In the genomic region with DNA sequence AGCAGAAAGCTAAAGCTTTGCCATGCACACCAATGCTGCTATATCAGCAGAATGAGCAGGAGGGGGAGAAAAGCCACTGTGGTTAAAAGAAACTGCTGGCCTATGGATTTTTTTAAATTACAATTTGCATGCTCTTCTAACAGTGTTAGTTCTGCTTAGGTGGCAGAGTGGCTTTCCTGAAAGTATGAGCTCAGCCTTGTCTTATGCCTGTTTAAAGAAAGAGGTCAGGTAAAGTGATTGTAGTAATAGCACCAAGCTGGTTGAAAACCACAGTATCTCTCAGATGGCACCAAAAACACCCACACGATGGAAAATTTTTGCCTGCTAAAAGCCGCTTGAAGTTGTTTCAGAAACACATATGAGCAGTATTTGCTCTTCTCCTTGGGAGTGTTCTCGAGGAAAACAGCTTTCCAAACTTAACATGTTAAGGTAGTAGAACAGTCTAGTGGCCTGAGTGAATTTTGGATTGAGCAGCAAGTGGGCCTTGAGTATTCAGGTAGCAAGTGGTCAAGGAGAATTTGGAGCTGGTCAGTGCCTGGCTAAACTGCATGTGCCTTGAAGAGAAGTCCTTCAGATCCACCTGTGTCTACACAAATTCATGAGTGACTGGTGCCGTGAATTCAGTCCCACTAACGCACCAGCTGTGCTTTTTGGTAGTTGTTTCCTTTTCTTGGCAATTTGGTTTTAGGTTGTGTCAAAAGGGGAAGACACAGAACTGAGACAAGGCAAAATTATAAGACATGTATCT, we compare ENCODE assay signal across 8 cellular contexts. TPM values are rescaled to one million over a fixed set of nuclear protein-coding genes. Genes with fewer than 3 reads are reported as not detected.
DNase-seq lines count a peak whose midpoint lies in the region; ATAC-seq, FAIRE-seq and TF ChIP-seq lines count a peak whose summit lies in the region.

No MANE protein-coding gene starts in this region.

- no peak overlapping the region for H3K4me3 ChIP-seq in KMS-11 (IDR thresholded peaks at IDR 0.05; ENCODE audit: insufficient read depth, low read depth, low read length)
- no peak overlapping the region for H3K4me3 ChIP-seq in K562
- no peak overlapping the region for H3K4me3 ChIP-seq in PC-3 (ENCODE audit: low read length)

- in situ Hi-C loops in K562 (cut with MboI) = no loop called here

- no peaks in the 10 kb centered on the region for H3K27me3 ChIP-seq in KMS-11 (ENCODE audit: insufficient read depth, low read depth)
- H3K27me3 ChIP-seq in K562 (ENCODE audit: control insufficient read depth in 2 of 2, insufficient read depth in 2 of 2, low read length in 2 of 2) = no peaks in the 10 kb centered on the region
- no peaks in the 10 kb centered on the region for H3K27me3 ChIP-seq in PC-3 (ENCODE audit: low read length)

- TF ChIP-seq CTCF in GM12873 (IDR thresholded peaks at IDR 0.05; ENCODE audit: insufficient read depth, low read depth, low read length, missing control alignments) = peak; percentile 8
- no peak for TF ChIP-seq CTCF in KMS-11 (conservative IDR thresholded peaks at IDR 0.05; ENCODE audit: low read depth, low read length)
- no peak for TF ChIP-seq CTCF in K562 (IDR thresholded peaks at IDR 0.05 in 2 of 3, conservative IDR thresholded peaks at IDR 0.05 in 1 of 3; ENCODE audit: insufficient read depth in 2 of 3, low read depth in 1 of 3, low read length in 3 of 3)
- TF ChIP-seq CTCF in PC-3 (conservative IDR thresholded peaks at IDR 0.05; ENCODE audit: low read depth, low read length) = no peak

- TF ChIP-seq RAD21 in K562 (CRISPR knock-in tag; conservative IDR thresholded peaks at IDR 0.05 in 1 of 2, IDR thresholded peaks at IDR 0.05 in 1 of 2) = no peak

- POLR2A ChIA-PET in K562 (lab: Yijun Ruan, JAX) (interaction anchor here (0.8 to 1.8 kb wide), 7 partner anchors 11 to 66 kb away, joined by 3 to 5 read pairs (median 4); a partner anchor contains a TSS), PC-3 (lab: Charles Lee; ENCODE audit: unreplicated experiment) (no interaction called here)

- peaks cover 84% of the 10 kb centered on the region for H3K4me1 ChIP-seq in KMS-11 (ENCODE audit: low read depth, poor library complexity, severe bottlenecking)
- no peaks in the 10 kb centered on the region; a peak in 2 of 5 replicates for H3K4me1 ChIP-seq in K562 (replicated peaks in 1 of 2; ENCODE audit: control insufficient read depth in 2 of 2, insufficient read depth in 2 of 2, low read length in 2 of 2)
- peaks cover 4% of the 10 kb centered on the region; the same call in 1 of the 2 replicates for H3K4me1 ChIP-seq in PC-3 (ENCODE audit: insufficient read depth, low read length)

- ATAC-seq in GM21528 (IDR thresholded peaks at IDR 0.05; ENCODE audit: low FRiP score, unreplicated experiment) = peak; percentile 90
- peak; percentile 26; the same call in 2 of the 3 replicates for ATAC-seq in K562
- no peak for ATAC-seq in PC-3

- BruUV-seq in K562 (replicated peaks; lab: Mats Ljungman, UMichigan) = no TSS peak
- BruUV-seq in PC-3 (replicated peaks; lab: Mats Ljungman, UMichigan) = no TSS peak

- intact Hi-C loops in K562 (cut with micrococcal nuclease) = loop anchor here (2.0 kb wide), 1 partner anchor 20 kb away; a partner anchor contains a TSS
- intact Hi-C loops in PC-3 (cut with micrococcal nuclease) = no loop called here

- no peaks in the 10 kb centered on the region for H3F3A ChIP-seq in PC-3 (ENCODE audit: low read length, unreplicated experiment)

- H3K9me3 ChIP-seq in K562 (replicated peaks; ENCODE audit: control insufficient read depth, insufficient read depth, low read depth, low read length) = no peaks in the 10 kb centered on the region
- no peaks in the 10 kb centered on the region for H3K9me3 ChIP-seq in PC-3 (ENCODE audit: low read length)

- H2AFZ ChIP-seq in KMS-11 (ENCODE audit: low read depth) = no peak overlapping the region
- H2AFZ ChIP-seq in K562 (ENCODE audit: low read depth, low read length) = peak overlapping the region; percentile 78
- H2AFZ ChIP-seq in PC-3 (ENCODE audit: low read length) = no peak overlapping the region

- FAIRE-seq in K562 (lab: Jason Lieb, UNC) = no peak

- TF ChIP-seq EP300 in K562 (IDR thresholded peaks at IDR 0.05; ENCODE audit: low read length) = no peak

- H3K27ac ChIP-seq in KMS-11 (peak overlapping the region; percentile 98), K562 (ENCODE audit: extremely low read depth, low read depth, low read length) (no peak overlapping the region), PC-3 (ENCODE audit: low read length) (no peak overlapping the region)

- no peaks in the 10 kb centered on the region for H4K20me1 ChIP-seq in KMS-11 (ENCODE audit: insufficient read depth)
- H4K20me1 ChIP-seq in K562 (replicated peaks; ENCODE audit: control insufficient read depth, insufficient read depth, low read length) = no peaks in the 10 kb centered on the region
- H4K20me1 ChIP-seq in PC-3 (ENCODE audit: low read length) = no peaks in the 10 kb centered on the region

- no peaks in the 10 kb centered on the region for H3K9me1 ChIP-seq in K562 (ENCODE audit: control insufficient read depth, insufficient read depth, low read length)

- H3K9ac ChIP-seq in KMS-11 = peak overlapping the region; percentile 79
- H3K9ac ChIP-seq in K562 (ENCODE audit: insufficient read depth in 1 of 2, low read depth in 2 of 2, low read length in 2 of 2) = no peak overlapping the region
- no peak overlapping the region for H3K9ac ChIP-seq in PC-3 (ENCODE audit: low read length)

- no peaks in the 10 kb centered on the region for H3K9me2 ChIP-seq in PC-3 (replicated peaks; ENCODE audit: low read length)

- no peak for DNase-seq in K562 (ENCODE audit: extremely low read depth in 1 of 4, low spot score in 3 of 4)
- no peak for DNase-seq in NCI-H146 (lab: John Stamatoyannopoulos, UW)
- DNase-seq in dermis blood vessel endothelial cell = no peak
- DNase-seq in putamen (ENCODE audit: low spot score) = no peak
- no peak for DNase-seq in PC-3

- H3K36me3 ChIP-seq in KMS-11 (ENCODE audit: insufficient read depth) (no peaks in the 10 kb centered on the region), K562 (ENCODE audit: control insufficient read depth, insufficient read depth, low read length) (no peaks in the 10 kb centered on the region), PC-3 (ENCODE audit: low read depth, low read length) (no peaks in the 10 kb centered on the region)

- CTCF ChIA-PET in K562 (lab: Yijun Ruan, JAX; ENCODE audit: low intra/inter-chr PET ratio) = no interaction called here
- CTCF ChIA-PET in PC-3 (lab: Charles Lee) = no interaction called here

- H3K79me2 ChIP-seq in KMS-11 (ENCODE audit: insufficient read depth, low read depth) (no peaks in the 10 kb centered on the region; the same call in 1 of the 2 replicates), K562 (ENCODE audit: control insufficient read depth, insufficient read depth, low read length) (no peaks in the 10 kb centered on the region), PC-3 (ENCODE audit: low read length) (no peaks in the 10 kb centered on the region)

- TF ChIP-seq POLR2A in K562 (conservative IDR thresholded peaks at IDR 0.05) = no peak

- H3K4me2 ChIP-seq in KMS-11 (peak overlapping the region; percentile 95), K562 (ENCODE audit: insufficient read depth, low read length) (no peak overlapping the region), PC-3 (ENCODE audit: low read length) (no peak overlapping the region)

- WGBS in K562 (ENCODE audit: insufficient coverage, low coverage, missing lambda C conversion rate) = 52% methylated on average over 5 of the region's 5 CpGs

TF ChIP-seq in K562, 482 proteins besides CTCF, POLR2A, EP300 and RAD21 (continues in another document):
- TF ChIP-seq ETV1 (tag; conservative IDR thresholded peaks at IDR 0.05; ENCODE audit: low read depth) (no peak), MAFK (IDR thresholded peaks at IDR 0.05; ENCODE audit: low read length) (0 out of 2 replicates have a peak, but pooled peaks have one; percentile 10)

RNA-seq across cellular contexts. Expression of a gene that starts 19.6 kb away (rescaled TPM):
- 122 and 367 TPM in 2 replicates for total RNA-seq in K562 (2011; cell fraction: chromatin; rRNA removed; ENCODE audit: low replicate concordance)
- total RNA-seq in K562 (2011; cell fraction: nucleolus; rRNA removed) = 101 and 132 TPM in 2 replicates
- total RNA-seq in K562 (2011; cell fraction: nucleoplasm; rRNA removed) = 250 and 347 TPM in 2 replicates
- total RNA-seq in K562 (2014; rRNA removed) (213 and 332 TPM in 2 replicates), K562 (2014; rRNA removed; fragmentation: Illumina TruSeq; extraction: Trizol) (378 and 409 TPM in 2 replicates), K562 (2015; rRNA removed; fragmentation: Illumina TruSeq; extraction: Trizol) (341 and 397 TPM in 2 replicates), K562 (2021) (302 and 312 TPM in 2 replicates), dermis blood vessel endothelial cell (93.9 and 170 TPM in 2 replicates), PC-3 (2014; rRNA removed) (188 and 272 TPM in 2 replicates)
- polyA plus RNA-seq in K562 (2011; rRNA removed) (451 and 487 TPM in 2 replicates), K562 (2014; fragmentation: Illumina TruSeq; extraction: Trizol) (354 and 361 TPM in 2 replicates), K562 (2014; fragmentation: Nextera tagmentation; extraction: Ambion mirVana) (100 to 1,000 TPM; 384 to 550 TPM), K562 (2014; rRNA removed) (389 and 437 TPM in 2 replicates)
- 117 and 214 TPM in 2 replicates for polyA plus RNA-seq in K562 (2011; cell fraction: cytosol; rRNA removed)
- 97.9 and 211 TPM in 2 replicates for polyA plus RNA-seq in K562 (2011; cell fraction: nucleus; rRNA removed)
- polyA plus RNA-seq in K562 (2012) = 263 and 279 TPM in 2 replicates
- 148 and 223 TPM in 2 replicates for polyA minus RNA-seq in K562 (2011; rRNA and poly(A)+ RNA removed)
- 44.6 and 66.0 TPM in 2 replicates for polyA minus RNA-seq in K562 (2011; cell fraction: cytosol; rRNA and poly(A)+ RNA removed)
- polyA minus RNA-seq in K562 (2011; cell fraction: nucleus; rRNA and poly(A)+ RNA removed) = 155 and 334 TPM in 2 replicates

RNA-seq across cellular contexts. Expression of a gene that starts 53.6 kb away (rescaled TPM):
- total RNA-seq in K562 (2011; cell fraction: chromatin; rRNA removed; ENCODE audit: low replicate concordance) = 17.5 and 89.7 TPM in 2 replicates
- total RNA-seq in K562 (2011; cell fraction: nucleolus; rRNA removed) = 16.0 and 17.8 TPM in 2 replicates
- 20.1 and 30.6 TPM in 2 replicates for total RNA-seq in K562 (2011; cell fraction: nucleoplasm; rRNA removed)
- total RNA-seq in K562 (2014; rRNA removed) = 15.9 and 24.7 TPM in 2 replicates
- total RNA-seq in K562 (2014; rRNA removed; fragmentation: Illumina TruSeq; extraction: Trizol) = 23.6 and 29.9 TPM in 2 replicates
- total RNA-seq in K562 (2015; rRNA removed; fragmentation: Illumina TruSeq; extraction: Trizol) = 24.7 and 28.2 TPM in 2 replicates
- 24.2 and 25.4 TPM in 2 replicates for total RNA-seq in K562 (2021)
- polyA plus RNA-seq in K562 (2011; rRNA removed) = 10.7 and 11.8 TPM in 2 replicates
- 1.3 and 3.0 TPM in 2 replicates for polyA plus RNA-seq in K562 (2011; cell fraction: cytosol; rRNA removed)
- polyA plus RNA-seq in K562 (2011; cell fraction: nucleus; rRNA removed) = 18.0 and 18.6 TPM in 2 replicates
- polyA plus RNA-seq in K562 (2012) = 10.7 and 12.0 TPM in 2 replicates
- polyA plus RNA-seq in K562 (2014; fragmentation: Illumina TruSeq; extraction: Trizol) = 9.5 and 16.0 TPM in 2 replicates
- 10 to 100 TPM; 12.3 to 15.7 TPM for polyA plus RNA-seq in K562 (2014; fragmentation: Nextera tagmentation; extraction: Ambion mirVana)
- 5.8 and 6.6 TPM in 2 replicates for polyA plus RNA-seq in K562 (2014; rRNA removed)
- polyA minus RNA-seq in K562 (2011; rRNA and poly(A)+ RNA removed) = 88.7 and 115 TPM in 2 replicates
- 21.7 and 26.1 TPM in 2 replicates for polyA minus RNA-seq in K562 (2011; cell fraction: cytosol; rRNA and poly(A)+ RNA removed)
- 29.1 and 58.8 TPM in 2 replicates for polyA minus RNA-seq in K562 (2011; cell fraction: nucleus; rRNA and poly(A)+ RNA removed)
- 23.3 and 50.2 TPM in 2 replicates for total RNA-seq in dermis blood vessel endothelial cell
- 14.5 and 19.1 TPM in 2 replicates for total RNA-seq in PC-3 (2014; rRNA removed)
